In the genomic region with DNA sequence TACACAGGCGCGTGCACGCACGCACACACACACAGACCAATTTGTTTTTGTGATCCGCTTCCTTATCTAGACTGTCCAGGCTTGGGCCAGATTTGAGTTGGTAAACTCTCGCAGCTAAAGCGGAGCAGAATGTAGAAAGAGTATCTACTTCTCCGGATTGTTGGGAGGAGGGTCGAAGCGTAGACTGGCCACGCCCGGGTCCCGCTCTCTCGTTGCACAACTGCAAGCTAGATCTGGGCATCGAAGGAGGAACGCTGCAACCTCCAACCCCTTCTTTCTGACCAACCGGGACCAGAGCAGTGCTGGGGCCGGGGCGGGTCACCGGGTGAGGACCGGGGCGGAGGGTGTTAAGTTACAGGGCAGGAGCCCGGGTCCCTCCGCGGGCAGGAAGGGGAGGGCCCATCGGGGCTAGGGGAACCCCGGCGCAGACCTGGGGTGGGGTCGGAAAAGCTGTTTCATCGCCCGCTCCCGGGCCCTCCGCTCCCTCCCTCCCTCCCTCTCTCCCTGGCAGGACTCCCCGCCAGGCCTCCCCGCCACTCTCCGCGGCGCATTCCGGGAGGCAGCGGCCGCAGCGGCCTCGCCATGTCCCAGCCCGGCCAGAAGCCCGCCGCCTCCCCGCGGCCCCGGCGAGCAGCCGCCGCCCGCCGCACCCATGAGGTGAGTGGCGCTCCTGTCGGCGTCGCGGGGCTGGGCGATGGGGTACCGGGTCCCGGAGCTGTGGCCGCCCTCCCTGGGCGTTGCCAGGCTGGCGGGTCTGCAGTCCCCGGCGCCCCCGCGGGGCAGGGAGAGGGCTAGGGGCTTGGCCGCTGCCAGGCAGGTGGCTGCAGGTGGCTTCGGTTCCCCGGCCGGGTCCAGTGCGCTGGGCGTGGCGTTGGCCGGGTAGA, we compare ENCODE assay signal across 1 cellular context.
TF ChIP-seq lines count a peak whose summit lies in the region.

A gene with protein sequence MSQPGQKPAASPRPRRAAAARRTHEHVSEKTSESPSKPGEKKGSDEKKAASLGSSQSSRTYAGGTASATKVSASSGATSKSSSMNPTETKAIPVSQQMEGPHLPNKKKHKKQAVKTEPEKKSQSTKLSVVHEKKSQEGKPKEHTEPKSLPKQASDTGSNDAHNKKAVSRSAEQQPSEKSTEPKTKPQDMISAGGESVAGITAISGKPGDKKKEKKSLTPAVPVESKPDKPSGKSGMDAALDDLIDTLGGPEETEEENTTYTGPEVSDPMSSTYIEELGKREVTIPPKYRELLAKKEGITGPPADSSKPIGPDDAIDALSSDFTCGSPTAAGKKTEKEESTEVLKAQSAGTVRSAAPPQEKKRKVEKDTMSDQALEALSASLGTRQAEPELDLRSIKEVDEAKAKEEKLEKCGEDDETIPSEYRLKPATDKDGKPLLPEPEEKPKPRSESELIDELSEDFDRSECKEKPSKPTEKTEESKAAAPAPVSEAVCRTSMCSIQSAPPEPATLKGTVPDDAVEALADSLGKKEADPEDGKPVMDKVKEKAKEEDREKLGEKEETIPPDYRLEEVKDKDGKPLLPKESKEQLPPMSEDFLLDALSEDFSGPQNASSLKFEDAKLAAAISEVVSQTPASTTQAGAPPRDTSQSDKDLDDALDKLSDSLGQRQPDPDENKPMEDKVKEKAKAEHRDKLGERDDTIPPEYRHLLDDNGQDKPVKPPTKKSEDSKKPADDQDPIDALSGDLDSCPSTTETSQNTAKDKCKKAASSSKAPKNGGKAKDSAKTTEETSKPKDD (plus strand): TSS at position 536 of the 884 bp plus-strand sequence. CDS start 47 bp downstream, at position 583.

TF ChIP-seq in HEK293, 187 proteins besides CTCF, POLR2A, EP300 and RAD21 (continued from another document and continues in another):
- TF ChIP-seq, protein P1, sequence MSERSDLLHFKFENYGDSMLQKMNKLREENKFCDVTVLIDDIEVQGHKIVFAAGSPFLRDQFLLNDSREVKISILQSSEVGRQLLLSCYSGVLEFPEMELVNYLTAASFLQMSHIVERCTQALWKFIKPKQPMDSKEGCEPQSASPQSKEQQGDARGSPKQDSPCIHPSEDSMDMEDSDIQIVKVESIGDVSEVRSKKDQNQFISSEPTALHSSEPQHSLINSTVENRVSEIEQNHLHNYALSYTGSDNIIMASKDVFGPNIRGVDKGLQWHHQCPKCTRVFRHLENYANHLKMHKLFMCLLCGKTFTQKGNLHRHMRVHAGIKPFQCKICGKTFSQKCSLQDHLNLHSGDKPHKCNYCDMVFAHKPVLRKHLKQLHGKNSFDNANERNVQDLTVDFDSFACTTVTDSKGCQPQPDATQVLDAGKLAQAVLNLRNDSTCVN (tag by site-specific recombination; optimal IDR thresholded peaks at IDR 0.05) = peak; percentile 53
- TF ChIP-seq ZBTB17 (tag by site-specific recombination; IDR thresholded peaks at IDR 0.05) = peak; percentile 96
- TF ChIP-seq, protein P2, sequence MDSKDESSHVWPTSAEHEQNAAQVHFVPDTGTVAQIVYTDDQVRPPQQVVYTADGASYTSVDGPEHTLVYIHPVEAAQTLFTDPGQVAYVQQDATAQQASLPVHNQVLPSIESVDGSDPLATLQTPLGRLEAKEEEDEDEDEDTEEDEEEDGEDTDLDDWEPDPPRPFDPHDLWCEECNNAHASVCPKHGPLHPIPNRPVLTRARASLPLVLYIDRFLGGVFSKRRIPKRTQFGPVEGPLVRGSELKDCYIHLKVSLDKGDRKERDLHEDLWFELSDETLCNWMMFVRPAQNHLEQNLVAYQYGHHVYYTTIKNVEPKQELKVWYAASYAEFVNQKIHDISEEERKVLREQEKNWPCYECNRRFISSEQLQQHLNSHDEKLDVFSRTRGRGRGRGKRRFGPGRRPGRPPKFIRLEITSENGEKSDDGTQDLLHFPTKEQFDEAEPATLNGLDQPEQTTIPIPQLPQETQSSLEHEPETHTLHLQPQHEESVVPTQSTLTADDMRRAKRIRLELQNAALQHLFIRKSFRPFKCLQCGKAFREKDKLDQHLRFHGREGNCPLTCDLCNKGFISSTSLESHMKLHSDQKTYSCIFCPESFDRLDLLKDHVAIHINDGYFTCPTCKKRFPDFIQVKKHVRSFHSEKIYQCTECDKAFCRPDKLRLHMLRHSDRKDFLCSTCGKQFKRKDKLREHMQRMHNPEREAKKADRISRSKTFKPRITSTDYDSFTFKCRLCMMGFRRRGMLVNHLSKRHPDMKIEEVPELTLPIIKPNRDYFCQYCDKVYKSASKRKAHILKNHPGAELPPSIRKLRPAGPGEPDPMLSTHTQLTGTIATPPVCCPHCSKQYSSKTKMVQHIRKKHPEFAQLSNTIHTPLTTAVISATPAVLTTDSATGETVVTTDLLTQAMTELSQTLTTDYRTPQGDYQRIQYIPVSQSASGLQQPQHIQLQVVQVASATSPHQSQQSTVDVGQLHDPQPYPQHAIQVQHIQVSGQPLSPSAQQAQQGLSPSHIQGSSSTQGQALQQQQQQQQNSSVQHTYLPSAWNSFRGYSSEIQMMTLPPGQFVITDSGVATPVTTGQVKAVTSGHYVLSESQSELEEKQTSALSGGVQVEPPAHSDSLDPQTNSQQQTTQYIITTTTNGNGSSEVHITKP (tag by site-specific recombination; IDR thresholded peaks at IDR 0.05) = peak; percentile 36
- TF ChIP-seq BCL11B (tag by site-specific recombination; IDR thresholded peaks at IDR 0.05; ENCODE audit: low read depth) = peak; percentile 55; the same call in 1 of the 2 replicates
- no peak for TF ChIP-seq ZNF266 (tag by site-specific recombination; IDR thresholded peaks at IDR 0.05; ENCODE audit: low read depth)
- TF ChIP-seq GLIS2 (tag by site-specific recombination; IDR thresholded peaks at IDR 0.05) = peak; percentile 21; the same call in 1 of the 2 replicates
- TF ChIP-seq ZNF2 (tag by site-specific recombination; IDR thresholded peaks at IDR 0.05) = peak; percentile 17; the same call in 1 of the 2 replicates
- TF ChIP-seq ZNF350 (tag by site-specific recombination; IDR thresholded peaks at IDR 0.05) = no peak
- no peak for TF ChIP-seq ZNF324 (tag by site-specific recombination; IDR thresholded peaks at IDR 0.05)
- TF ChIP-seq, protein P3, sequence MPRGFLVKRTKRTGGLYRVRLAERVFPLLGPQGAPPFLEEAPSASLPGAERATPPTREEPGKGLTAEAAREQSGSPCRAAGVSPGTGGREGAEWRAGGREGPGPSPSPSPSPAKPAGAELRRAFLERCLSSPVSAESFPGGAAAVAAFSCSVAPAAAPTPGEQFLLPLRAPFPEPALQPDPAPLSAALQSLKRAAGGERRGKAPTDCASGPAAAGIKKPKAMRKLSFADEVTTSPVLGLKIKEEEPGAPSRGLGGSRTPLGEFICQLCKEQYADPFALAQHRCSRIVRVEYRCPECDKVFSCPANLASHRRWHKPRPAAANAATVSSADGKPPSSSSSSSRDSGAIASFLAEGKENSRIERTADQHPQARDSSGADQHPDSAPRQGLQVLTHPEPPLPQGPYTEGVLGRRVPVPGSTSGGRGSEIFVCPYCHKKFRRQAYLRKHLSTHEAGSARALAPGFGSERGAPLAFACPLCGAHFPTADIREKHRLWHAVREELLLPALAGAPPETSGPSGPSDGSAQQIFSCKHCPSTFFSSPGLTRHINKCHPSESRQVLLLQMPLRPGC (tag by site-specific recombination; IDR thresholded peaks at IDR 0.05) = no peak
- peak; percentile 19 for TF ChIP-seq ZEB2 (tag by site-specific recombination; IDR thresholded peaks at IDR 0.05)
- no peak for TF ChIP-seq ZNF133 (tag by site-specific recombination; IDR thresholded peaks at IDR 0.05)
- no peak for TF ChIP-seq ZNF677 (tag by site-specific recombination; IDR thresholded peaks at IDR 0.05)
- TF ChIP-seq, protein P4, sequence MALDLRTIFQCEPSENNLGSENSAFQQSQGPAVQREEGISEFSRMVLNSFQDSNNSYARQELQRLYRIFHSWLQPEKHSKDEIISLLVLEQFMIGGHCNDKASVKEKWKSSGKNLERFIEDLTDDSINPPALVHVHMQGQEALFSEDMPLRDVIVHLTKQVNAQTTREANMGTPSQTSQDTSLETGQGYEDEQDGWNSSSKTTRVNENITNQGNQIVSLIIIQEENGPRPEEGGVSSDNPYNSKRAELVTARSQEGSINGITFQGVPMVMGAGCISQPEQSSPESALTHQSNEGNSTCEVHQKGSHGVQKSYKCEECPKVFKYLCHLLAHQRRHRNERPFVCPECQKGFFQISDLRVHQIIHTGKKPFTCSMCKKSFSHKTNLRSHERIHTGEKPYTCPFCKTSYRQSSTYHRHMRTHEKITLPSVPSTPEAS (tag by site-specific recombination; IDR thresholded peaks at IDR 0.05) = 0 out of 2 replicates have a peak, but pooled peaks have one; percentile 10
- TF ChIP-seq ZBTB20 (tag by site-specific recombination; IDR thresholded peaks at IDR 0.05) = peak; percentile 99
- no peak for TF ChIP-seq GFI1B (tag by site-specific recombination; IDR thresholded peaks at IDR 0.05)
- no peak for TF ChIP-seq ZNF221 (tag by site-specific recombination; IDR thresholded peaks at IDR 0.05; ENCODE audit: borderline replicate concordance)
- TF ChIP-seq WT1 (tag by site-specific recombination; IDR thresholded peaks at IDR 0.05) = peak; percentile 30; the same call in 1 of the 2 replicates
- peak; percentile 58 for TF ChIP-seq ZXDB (tag by site-specific recombination; IDR thresholded peaks at IDR 0.05)
- no peak for TF ChIP-seq ZNF658 (tag by site-specific recombination; IDR thresholded peaks at IDR 0.05)
- no peak for TF ChIP-seq ZFP41 (tag by site-specific recombination; IDR thresholded peaks at IDR 0.05; ENCODE audit: borderline replicate concordance)
- TF ChIP-seq ZNF621 (tag by site-specific recombination; IDR thresholded peaks at IDR 0.05) = no peak
- TF ChIP-seq, protein P5, sequence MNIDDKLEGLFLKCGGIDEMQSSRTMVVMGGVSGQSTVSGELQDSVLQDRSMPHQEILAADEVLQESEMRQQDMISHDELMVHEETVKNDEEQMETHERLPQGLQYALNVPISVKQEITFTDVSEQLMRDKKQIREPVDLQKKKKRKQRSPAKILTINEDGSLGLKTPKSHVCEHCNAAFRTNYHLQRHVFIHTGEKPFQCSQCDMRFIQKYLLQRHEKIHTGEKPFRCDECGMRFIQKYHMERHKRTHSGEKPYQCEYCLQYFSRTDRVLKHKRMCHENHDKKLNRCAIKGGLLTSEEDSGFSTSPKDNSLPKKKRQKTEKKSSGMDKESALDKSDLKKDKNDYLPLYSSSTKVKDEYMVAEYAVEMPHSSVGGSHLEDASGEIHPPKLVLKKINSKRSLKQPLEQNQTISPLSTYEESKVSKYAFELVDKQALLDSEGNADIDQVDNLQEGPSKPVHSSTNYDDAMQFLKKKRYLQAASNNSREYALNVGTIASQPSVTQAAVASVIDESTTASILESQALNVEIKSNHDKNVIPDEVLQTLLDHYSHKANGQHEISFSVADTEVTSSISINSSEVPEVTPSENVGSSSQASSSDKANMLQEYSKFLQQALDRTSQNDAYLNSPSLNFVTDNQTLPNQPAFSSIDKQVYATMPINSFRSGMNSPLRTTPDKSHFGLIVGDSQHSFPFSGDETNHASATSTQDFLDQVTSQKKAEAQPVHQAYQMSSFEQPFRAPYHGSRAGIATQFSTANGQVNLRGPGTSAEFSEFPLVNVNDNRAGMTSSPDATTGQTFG (tag by site-specific recombination; IDR thresholded peaks at IDR 0.05; ENCODE audit: borderline replicate concordance) = no peak
- TF ChIP-seq ZNF529 (tag by site-specific recombination; IDR thresholded peaks at IDR 0.05; ENCODE audit: insufficient replicate concordance) = no peak
- TF ChIP-seq ZNF138 (tag by site-specific recombination; IDR thresholded peaks at IDR 0.05; ENCODE audit: borderline replicate concordance) = no peak
- no peak for TF ChIP-seq KLF10 (tag by site-specific recombination; IDR thresholded peaks at IDR 0.05)
- TF ChIP-seq ZNF473 (tag by site-specific recombination; IDR thresholded peaks at IDR 0.05) = no peak
- peak; percentile 42 for TF ChIP-seq KLF1 (tag by site-specific recombination; IDR thresholded peaks at IDR 0.05)
- TF ChIP-seq, protein P6, sequence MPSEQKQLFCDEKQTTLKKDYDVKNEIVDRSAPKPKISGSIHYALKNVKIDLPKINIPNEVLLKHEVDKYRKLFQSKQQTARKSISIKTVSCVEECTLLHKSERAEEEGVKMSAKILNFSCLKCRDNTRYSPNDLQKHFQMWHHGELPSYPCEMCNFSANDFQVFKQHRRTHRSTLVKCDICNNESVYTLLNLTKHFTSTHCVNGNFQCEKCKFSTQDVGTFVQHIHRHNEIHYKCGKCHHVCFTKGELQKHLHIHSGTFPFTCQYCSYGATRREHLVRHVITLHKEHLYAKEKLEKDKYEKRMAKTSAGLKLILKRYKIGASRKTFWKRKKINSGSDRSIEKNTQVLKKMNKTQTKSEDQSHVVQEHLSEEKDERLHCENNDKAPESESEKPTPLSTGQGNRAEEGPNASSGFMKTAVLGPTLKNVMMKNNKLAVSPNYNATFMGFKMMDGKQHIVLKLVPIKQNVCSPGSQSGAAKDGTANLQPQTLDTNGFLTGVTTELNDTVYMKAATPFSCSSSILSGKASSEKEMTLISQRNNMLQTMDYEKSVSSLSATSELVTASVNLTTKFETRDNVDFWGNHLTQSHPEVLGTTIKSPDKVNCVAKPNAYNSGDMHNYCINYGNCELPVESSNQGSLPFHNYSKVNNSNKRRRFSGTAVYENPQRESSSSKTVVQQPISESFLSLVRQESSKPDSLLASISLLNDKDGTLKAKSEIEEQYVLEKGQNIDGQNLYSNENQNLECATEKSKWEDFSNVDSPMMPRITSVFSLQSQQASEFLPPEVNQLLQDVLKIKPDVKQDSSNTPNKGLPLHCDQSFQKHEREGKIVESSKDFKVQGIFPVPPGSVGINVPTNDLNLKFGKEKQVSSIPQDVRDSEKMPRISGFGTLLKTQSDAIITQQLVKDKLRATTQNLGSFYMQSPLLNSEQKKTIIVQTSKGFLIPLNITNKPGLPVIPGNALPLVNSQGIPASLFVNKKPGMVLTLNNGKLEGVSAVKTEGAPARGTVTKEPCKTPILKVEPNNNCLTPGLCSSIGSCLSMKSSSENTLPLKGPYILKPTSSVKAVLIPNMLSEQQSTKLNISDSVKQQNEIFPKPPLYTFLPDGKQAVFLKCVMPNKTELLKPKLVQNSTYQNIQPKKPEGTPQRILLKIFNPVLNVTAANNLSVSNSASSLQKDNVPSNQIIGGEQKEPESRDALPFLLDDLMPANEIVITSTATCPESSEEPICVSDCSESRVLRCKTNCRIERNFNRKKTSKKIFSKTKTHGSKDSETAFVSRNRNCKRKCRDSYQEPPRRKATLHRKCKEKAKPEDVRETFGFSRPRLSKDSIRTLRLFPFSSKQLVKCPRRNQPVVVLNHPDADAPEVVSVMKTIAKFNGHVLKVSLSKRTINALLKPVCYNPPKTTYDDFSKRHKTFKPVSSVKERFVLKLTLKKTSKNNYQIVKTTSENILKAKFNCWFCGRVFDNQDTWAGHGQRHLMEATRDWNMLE (tag by site-specific recombination; conservative IDR thresholded peaks at IDR 0.05; ENCODE audit: low read depth) = no peak
